In the genomic region with DNA sequence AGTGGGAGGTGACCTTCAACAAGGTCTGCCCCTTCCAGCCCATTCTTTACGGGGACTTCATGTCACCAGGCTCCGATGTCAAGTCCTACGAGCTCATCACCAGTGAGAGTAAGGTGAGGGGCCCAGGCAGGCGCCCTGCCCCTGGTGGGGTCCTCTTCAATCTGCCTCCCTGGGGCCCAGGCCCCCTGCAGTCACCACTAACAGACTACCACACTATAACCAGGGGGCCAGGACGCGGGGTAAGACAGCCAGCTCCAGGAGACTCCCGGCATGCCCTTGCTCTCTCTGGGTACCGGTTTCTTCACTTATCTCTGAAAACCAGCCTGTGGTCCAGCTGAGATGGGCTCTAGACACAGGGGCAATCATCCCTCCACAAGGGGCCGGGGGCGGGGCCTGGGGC, we compare ENCODE assay signal across 28 cellular contexts.
"Had no signal": no experiment of that assay in that cellular context is flagged by ENCODE, and none has a peak within 500 bp of the region (broad histone marks: within the 10 kb centered on the region; RNA-seq: fewer than 3 reads in every experiment).

No MANE protein-coding gene starts in this region.

- DNase-seq: immature natural killer cell; kidney; left colon; left lung; lower lobe of right lung; mammary epithelial cell; mesenchymal stem cell; naive B cell; natural killer cell; nephron progenitor cell; right lobe of liver; stimulated activated CD4-positive, alpha-beta T cell treated with anti-CD3 and anti-CD28 coated beads, Interleukin-1b, Interleukin-23, amount 100 ng/mL, for 48 hours; stimulated activated CD4-positive, alpha-beta T cell treated with anti-CD3 and anti-CD28 coated beads, Interleukin-2, amount 100 ng/mL, for 48 hours; stimulated activated CD4-positive, alpha-beta T cell treated with anti-CD3 and anti-CD28 coated beads, Interleukin-4, amount 100 ng/mL, for 4 hours; stimulated activated CD8-positive, alpha-beta memory T cell treated with anti-CD3 and anti-CD28 coated beads, Interleukin-4, amount 100 ng/mL, for 48 hours; stimulated activated naive B cell treated with anti-CD40 and anti-IgM and Interleukin-4, amounts not matched to agents 10 μg/mL and 1 μg/mL and 100 μg/mL, for 72 hours; stimulated activated naive CD8-positive, alpha-beta T cell treated with anti-CD3 and anti-CD28 coated beads, Interleukin-15, Interleukin-2, amounts not matched to agents 100 U/mL and 50 U/mL, for 24 hours; stomach; uterus had no signal

- H3K9me3 Mint-ChIP-seq: immature natural killer cell; naive B cell; natural killer cell; nephron progenitor cell; neural progenitor cell; stimulated activated naive B cell treated with anti-CD40 and anti-IgM and Interleukin-4, amounts not matched to agents 10 μg/mL and 1 μg/mL and 100 μg/mL, for 72 hours; type B pancreatic cell had no signal

- H3K4me3 ChIP-seq: left lung, lower lobe of right lung, neural progenitor cell, ovary, right atrium auricular region, right lobe of liver, smooth muscle cell, stomach, suprapubic skin, tibial nerve, uterus had no signal

- H3K4me2 ChIP-seq: neural progenitor cell, smooth muscle cell had no signal

- H3K4me1 ChIP-seq: left lung, lower lobe of right lung, neural progenitor cell, right atrium auricular region, right lobe of liver, stomach, suprapubic skin, tibial nerve, uterus had no signal

- FAIRE-seq: islet of Langerhans, kidney had no signal

- ATAC-seq: left colon; left lung; lower lobe of right lung; natural killer cell; stimulated activated naive B cell treated with anti-CD40 and anti-IgM and Interleukin-4, amounts not matched to agents 10 μg/mL and 1 μg/mL and 100 μg/mL, for 72 hours; stimulated activated naive CD8-positive, alpha-beta T cell treated with anti-CD3 and anti-CD28 coated beads, Interleukin-15, Interleukin-2, amounts not matched to agents 100 U/mL and 50 U/mL, for 24 hours had no signal

- H3K27ac Mint-ChIP-seq: natural killer cell; nephron progenitor cell; neural progenitor cell; progenitor cell of endocrine pancreas; stimulated activated naive B cell treated with anti-CD40 and anti-IgM and Interleukin-4, amounts not matched to agents 10 μg/mL and 1 μg/mL and 100 μg/mL, for 72 hours; type B pancreatic cell had no signal

- H3K36me3 ChIP-seq: neural progenitor cell, ovary, right atrium auricular region, uterus had no signal

- H3K36me3 Mint-ChIP-seq: natural killer cell, neural progenitor cell, type B pancreatic cell had no signal

- H3K27me3 ChIP-seq: left lung, ovary, right atrium auricular region, right lobe of liver, stomach, suprapubic skin, tibial nerve, uterus had no signal

- H3K27ac ChIP-seq: left lung, lower lobe of right lung, neural progenitor cell, right atrium auricular region, right lobe of liver, stomach, suprapubic skin, tibial nerve, uterus had no signal

- H3K4me3 Mint-ChIP-seq: immature natural killer cell; natural killer cell; nephron progenitor cell; neural progenitor cell; stimulated activated naive B cell treated with anti-CD40 and anti-IgM and Interleukin-4, amounts not matched to agents 10 μg/mL and 1 μg/mL and 100 μg/mL, for 72 hours; type B pancreatic cell had no signal

- H2AFZ ChIP-seq: neural progenitor cell had no signal

- H3K9me3 ChIP-seq: left lung, lower lobe of right lung, ovary, right atrium auricular region, right lobe of liver, stomach, suprapubic skin, tibial nerve, uterus had no signal

- H3K9ac ChIP-seq: neural progenitor cell had no signal
